20 cellular contexts compared by ENCODE assay signal in the genomic region with DNA sequence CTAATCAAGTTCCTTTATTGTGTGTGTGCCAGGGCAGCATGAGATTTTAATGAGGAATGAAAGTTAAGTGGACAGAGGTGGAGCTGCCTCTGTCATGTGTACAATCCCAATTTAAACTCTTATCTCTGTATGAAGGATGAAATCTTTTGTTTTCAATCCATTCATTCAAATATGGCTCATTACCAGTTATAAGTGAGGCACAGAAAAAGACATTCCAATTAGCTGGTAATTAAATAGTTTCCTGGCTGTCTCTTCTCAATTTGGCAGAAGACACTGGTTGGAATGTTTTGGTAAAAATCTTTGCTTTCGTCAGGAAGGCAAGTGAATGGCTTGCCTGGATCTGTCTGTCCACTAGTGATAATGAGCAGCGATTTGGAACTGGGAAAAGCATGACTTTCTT. TPM values are rescaled to one million over a fixed set of nuclear protein-coding genes. Genes with fewer than 3 reads are reported as not detected.
A peak's percentile ranks its signal among the peaks of the same experiment; 100 is the strongest.
DNase-seq lines count a peak whose midpoint lies in the region; ATAC-seq and TF ChIP-seq lines count a peak whose summit lies in the region.
"Had no signal": no experiment of that assay in that cellular context is flagged by ENCODE, and none has a peak within 500 bp of the region (broad histone marks: within the 10 kb centered on the region; RNA-seq: fewer than 3 reads in every experiment).

No MANE protein-coding gene starts in this region.

- no peak overlapping the region for H3K27ac ChIP-seq in SK-N-SH (ENCODE audit: low read depth in 2 of 2, low read length in 1 of 2)

- no peak overlapping the region for H3K27ac Mint-ChIP-seq in activated T-cell treated with anti-CD3 and anti-CD28 coated beads, Interleukin-2, amount 50 U/mL, for 24 hours
- H3K27ac Mint-ChIP-seq: CD4-positive, CD25-positive, alpha-beta regulatory T cell; CD8-positive, alpha-beta memory T cell; HFFc6; IgD-negative memory B cell had no signal

- no peaks in the 10 kb centered on the region for H3K27me3 Mint-ChIP-seq in activated T-cell treated with anti-CD3 and anti-CD28 coated beads, Interleukin-2, amount 50 U/mL, for 24 hours
- H3K27me3 Mint-ChIP-seq: CD4-positive, CD25-positive, alpha-beta regulatory T cell; CD8-positive, alpha-beta memory T cell; IgD-negative memory B cell had no signal

- no peak overlapping the region for H3K4me3 Mint-ChIP-seq in activated T-cell treated with anti-CD3 and anti-CD28 coated beads, Interleukin-2, amount 50 U/mL, for 24 hours
- H3K4me3 Mint-ChIP-seq: CD4-positive, CD25-positive, alpha-beta regulatory T cell; CD8-positive, alpha-beta memory T cell; HFFc6; IgD-negative memory B cell had no signal

- WGBS in SK-N-SH (ENCODE audit: low lambda C conversion rate) = 5% methylated on average over 2 of the region's 2 CpGs

- no peak for TF ChIP-seq EP300 in SK-N-SH (IDR thresholded peaks at IDR 0.05; ENCODE audit: borderline replicate concordance in 1 of 2, low read depth in 1 of 2, low read length in 1 of 2)

- TF ChIP-seq RAD21 in SK-N-SH (IDR thresholded peaks at IDR 0.05; ENCODE audit: low read length) = no peak

- POLR2A ChIA-PET in SK-N-SH (lab: Yijun Ruan, JAX) = no interaction called here

- no peaks in the 10 kb centered on the region for H3K9me2 ChIP-seq in SK-N-SH

- peaks cover 0 to 4% of the 10 kb centered on the region in 2 experiments; a peak in 3 of 4 replicates for H3K4me1 ChIP-seq in SK-N-SH (ENCODE audit: control insufficient read depth in 1 of 2, insufficient read depth in 2 of 2, low read depth in 1 of 2, low read length in 1 of 2)
- H3K4me1 ChIP-seq: BE2C had no signal

- no peaks in the 10 kb centered on the region for H3K4me1 Mint-ChIP-seq in activated T-cell treated with anti-CD3 and anti-CD28 coated beads, Interleukin-2, amount 50 U/mL, for 24 hours (ENCODE audit: low read depth)
- H3K4me1 Mint-ChIP-seq: CD4-positive, CD25-positive, alpha-beta regulatory T cell; CD8-positive, alpha-beta memory T cell; IgD-negative memory B cell had no signal

- no peaks in the 10 kb centered on the region for H3K9me3 Mint-ChIP-seq in activated T-cell treated with anti-CD3 and anti-CD28 coated beads, Interleukin-2, amount 50 U/mL, for 24 hours

- H3K79me2 ChIP-seq in SK-N-SH (ENCODE audit: insufficient read depth) = no peaks in the 10 kb centered on the region

- no peaks in the 10 kb centered on the region for H3K36me3 ChIP-seq in SK-N-SH (replicated peaks in 1 of 2; ENCODE audit: control insufficient read depth in 1 of 2, insufficient read depth in 2 of 2, low read length in 1 of 2)
- H3K36me3 ChIP-seq: BE2C had no signal

- no peak for DNase-seq in SK-N-SH
- peak; percentile 21 to 24 for DNase-seq in NCI-H446 (lab: John Stamatoyannopoulos, UW)
- DNase-seq in cerebellar cortex (ENCODE audit: low spot score) = peak; percentile 41
- DNase-seq in DMS79 treated with DMSO at 0.1 percent for 48 hours (lab: John Stamatoyannopoulos, UW) = no peak
- no peak for DNase-seq in activated T-cell treated with anti-CD3 and anti-CD28 coated beads, Interleukin-2, amount 50 U/mL, for 24 hours
- DNase-seq: ACHN; BE2C; C1 segment of cervical spinal cord; CD4-positive, CD25-positive, alpha-beta regulatory T cell; CD8-positive, alpha-beta memory T cell; COR-L47; GF-D8; GOT3; H7; HFFc6 had no signal

- no peaks in the 10 kb centered on the region for H3F3A ChIP-seq in SK-N-SH (replicated peaks; ENCODE audit: insufficient read depth)

- no peak overlapping the region for H3K4me2 ChIP-seq in SK-N-SH

- no peak overlapping the region for H2AFZ ChIP-seq in SK-N-SH (ENCODE audit: low read depth)

- CTCF ChIA-PET in SK-N-SH (lab: Yijun Ruan, JAX) = interaction anchor here (0.8 to 1.1 kb wide), 2 partner anchors 9 to 12 kb away, joined by 3 read pairs; no protein-coding TSS in a partner anchor

- TF ChIP-seq CTCF in SK-N-SH (IDR thresholded peaks at IDR 0.05) = no peak

- no peaks in the 10 kb centered on the region for H3K9me3 ChIP-seq in SK-N-SH
- H3K9me3 ChIP-seq: BE2C had no signal

- no peaks in the 10 kb centered on the region for H3K27me3 ChIP-seq in SK-N-SH (ENCODE audit: insufficient read depth)
- H3K27me3 ChIP-seq: BE2C had no signal

- H3K36me3 Mint-ChIP-seq in activated T-cell treated with anti-CD3 and anti-CD28 coated beads, Interleukin-2, amount 50 U/mL, for 24 hours (ENCODE audit: low read depth) = no peaks in the 10 kb centered on the region
- H3K36me3 Mint-ChIP-seq: CD4-positive, CD25-positive, alpha-beta regulatory T cell; CD8-positive, alpha-beta memory T cell; IgD-negative memory B cell had no signal

- ATAC-seq in SK-N-SH treated with all-trans-retinoic acid at 6 μM for 48 hours (no peak), HG02973 (IDR thresholded peaks at IDR 0.05; ENCODE audit: unreplicated experiment) (no peak)
- ATAC-seq: HCT116, HepG2 had no signal

- H4K20me1 ChIP-seq in SK-N-SH (ENCODE audit: insufficient read depth) = no peaks in the 10 kb centered on the region

- H3K9ac ChIP-seq in SK-N-SH = no peak overlapping the region

- no peak overlapping the region for H3K4me3 ChIP-seq in SK-N-SH (ENCODE audit: low read depth in 2 of 2, low read length in 1 of 2)

TF ChIP-seq in SK-N-SH treated with all-trans-retinoic acid at 6 μM for 48 hours, 23 proteins besides CTCF, POLR2A, EP300 and RAD21:
- 0 out of 2 replicates have a peak, but pooled peaks have one; percentile 53 for TF ChIP-seq SNAI2 (CRISPR knock-in tag; IDR thresholded peaks at IDR 0.05)
- peak; percentile 68 for TF ChIP-seq ISL1 (CRISPR knock-in tag; IDR thresholded peaks at IDR 0.05)
- no peak for TF ChIP-seq ZNF8 (CRISPR knock-in tag; IDR thresholded peaks at IDR 0.05)
- TF ChIP-seq, protein P1, sequence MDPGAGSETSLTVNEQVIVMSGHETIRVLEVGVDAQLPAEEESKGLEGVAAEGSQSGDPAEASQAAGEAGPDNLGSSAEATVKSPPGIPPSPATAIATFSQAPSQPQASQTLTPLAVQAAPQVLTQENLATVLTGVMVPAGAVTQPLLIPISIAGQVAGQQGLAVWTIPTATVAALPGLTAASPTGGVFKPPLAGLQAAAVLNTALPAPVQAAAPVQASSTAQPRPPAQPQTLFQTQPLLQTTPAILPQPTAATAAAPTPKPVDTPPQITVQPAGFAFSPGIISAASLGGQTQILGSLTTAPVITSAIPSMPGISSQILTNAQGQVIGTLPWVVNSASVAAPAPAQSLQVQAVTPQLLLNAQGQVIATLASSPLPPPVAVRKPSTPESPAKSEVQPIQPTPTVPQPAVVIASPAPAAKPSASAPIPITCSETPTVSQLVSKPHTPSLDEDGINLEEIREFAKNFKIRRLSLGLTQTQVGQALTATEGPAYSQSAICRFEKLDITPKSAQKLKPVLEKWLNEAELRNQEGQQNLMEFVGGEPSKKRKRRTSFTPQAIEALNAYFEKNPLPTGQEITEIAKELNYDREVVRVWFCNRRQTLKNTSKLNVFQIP (CRISPR knock-in tag; IDR thresholded peaks at IDR 0.05; ENCODE audit: borderline replicate concordance, low read depth) = no peak
- no peak for TF ChIP-seq TCF4 (CRISPR knock-in tag; IDR thresholded peaks at IDR 0.05; ENCODE audit: borderline replicate concordance)
- no peak for TF ChIP-seq BACH2 (CRISPR knock-in tag; IDR thresholded peaks at IDR 0.05; ENCODE audit: borderline replicate concordance)
TF ChIP-seq in SK-N-SH treated with all-trans-retinoic acid at 6 μM for 48 hours: peak in this region for 2.

TF ChIP-seq in SK-N-SH, 30 proteins besides CTCF, POLR2A, EP300 and RAD21:
- TF ChIP-seq EZH2phosphoT487 (IDR thresholded peaks at IDR 0.05; ENCODE audit: borderline replicate concordance, low read depth) (no peak), FOSL2 (IDR thresholded peaks at IDR 0.05; ENCODE audit: borderline replicate concordance, low read depth) (no peak), JUND (IDR thresholded peaks at IDR 0.05) (no peak), TAF1 (IDR thresholded peaks at IDR 0.05; ENCODE audit: borderline replicate concordance, low read depth, low read length) (no peak)
- TF ChIP-seq, protein P2, sequence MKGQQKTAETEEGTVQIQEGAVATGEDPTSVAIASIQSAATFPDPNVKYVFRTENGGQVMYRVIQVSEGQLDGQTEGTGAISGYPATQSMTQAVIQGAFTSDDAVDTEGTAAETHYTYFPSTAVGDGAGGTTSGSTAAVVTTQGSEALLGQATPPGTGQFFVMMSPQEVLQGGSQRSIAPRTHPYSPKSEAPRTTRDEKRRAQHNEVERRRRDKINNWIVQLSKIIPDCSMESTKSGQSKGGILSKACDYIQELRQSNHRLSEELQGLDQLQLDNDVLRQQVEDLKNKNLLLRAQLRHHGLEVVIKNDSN (IDR thresholded peaks at IDR 0.05; ENCODE audit: borderline replicate concordance, low read depth) = no peak

RNA-seq across cellular contexts. Expression of a gene that starts 46.4 kb away (rescaled TPM):
- polyA plus RNA-seq in SK-N-SH (2012; rRNA removed) = 0.05 TPM in 2 replicates
- polyA plus RNA-seq in SK-N-SH (2012; cell fraction: cytosol; rRNA removed) = 0.12 and 0.30 TPM in 2 replicates
- 0.02 TPM in 2 replicates for polyA plus RNA-seq in SK-N-SH (2012; cell fraction: nucleus; rRNA removed)
- polyA plus RNA-seq: CD4-positive, CD25-positive, alpha-beta regulatory T cell; CD8-positive, alpha-beta memory T cell; HepG2; IgD-negative memory B cell had no signal

Comparison
In these comparisons a context has a peak if more than half of its experiments do, and no peak if none do; other contexts are left out.
1. DNase-seq: peak in NCI-H446 (2 of 2) and cerebellar cortex (single experiment); none in SK-N-SH (single experiment), DMS79 treated with DMSO at 0.1 percent for 48 hours (single experiment) and activated T-cell treated with anti-CD3 and anti-CD28 coated beads, Interleukin-2, amount 50 U/mL, for 24 hours (single experiment).